Comparison of ENCODE assay signal across 21 cellular contexts in genomic region chr5:1892211-1892610, GRCh38. TPM values are rescaled to one million over a fixed set of nuclear protein-coding genes. Genes with fewer than 3 reads are reported as not detected.
"Had no signal": no experiment of that assay in that cellular context is flagged by ENCODE, and none has a peak within 500 bp of the region (broad histone marks: within the 10 kb centered on the region; RNA-seq: fewer than 3 reads in every experiment).

No MANE protein-coding gene starts in this region.

- H3K9ac ChIP-seq: neural progenitor cell, parathyroid adenoma had no signal

- H2AFZ ChIP-seq: hepatocyte, neural progenitor cell, parathyroid adenoma had no signal

- H3K4me3 ChIP-seq: esophagus muscularis mucosa, hepatocyte, mucosa of descending colon, neural progenitor cell, prostate gland, testis, transverse colon had no signal

- H3K4me2 ChIP-seq: hepatocyte, neural progenitor cell had no signal

- DNase-seq: central memory CD4-positive, alpha-beta T cell; effector memory CD4-positive, alpha-beta T cell; left colon; mucosa of descending colon; naive thymus-derived CD8-positive, alpha-beta T cell; occipital lobe; stimulated activated CD4-positive, alpha-beta T cell treated with anti-CD3 and anti-CD28 coated beads, Interleukin-2, amount 100 ng/mL, for 24 hours; stimulated activated CD4-positive, alpha-beta T cell treated with anti-CD3 and anti-CD28 coated beads, Interleukin-4, amount 100 ng/mL, for 4 hours; stimulated activated naive B cell treated with anti-CD40 and anti-IgM and Interleukin-4, amounts not matched to agents 10 μg/mL and 1 μg/mL and 100 μg/mL, for 72 hours; stimulated activated naive CD8-positive, alpha-beta T cell treated with anti-CD3 and anti-CD28 coated beads, Interleukin-15, amount 100 ng/mL, for 72 hours; testis; transverse colon had no signal

- H3K4me1 ChIP-seq: parathyroid adenoma, prostate gland, testis, transverse colon had no signal

- H3K27me3 ChIP-seq: testis had no signal

- H3K9me3 ChIP-seq: esophagus muscularis mucosa, mucosa of descending colon, prostate gland, testis, transverse colon had no signal

- H3K79me2 ChIP-seq: hepatocyte, parathyroid adenoma had no signal

- ATAC-seq: left colon; mucosa of descending colon; naive thymus-derived CD8-positive, alpha-beta T cell; sciatic nerve; stimulated activated naive B cell treated with anti-CD40 and anti-IgM and Interleukin-4, amounts not matched to agents 10 μg/mL and 1 μg/mL and 100 μg/mL, for 72 hours; stimulated activated naive CD8-positive, alpha-beta T cell treated with anti-CD3 and anti-CD28 coated beads, Interleukin-15, amount 100 ng/mL, for 72 hours had no signal

- H3K36me3 ChIP-seq: esophagus muscularis mucosa, neural progenitor cell, prostate gland, transverse colon had no signal

- H3K27ac ChIP-seq: esophagus muscularis mucosa, hepatocyte, neural progenitor cell, parathyroid adenoma, prostate gland, testis, transverse colon had no signal

RNA-seq across cellular contexts. Expression of gene IRX4, which starts 9.5 kb away (rescaled TPM):
- total RNA-seq: esophagus muscularis mucosa; fibroblast of villous mesenchyme; hepatocyte; left colon; mucosa of descending colon; naive thymus-derived CD8-positive, alpha-beta T cell; occipital lobe; renal cortical epithelial cell; sciatic nerve; transverse colon; ureter had no signal
- polyA plus RNA-seq: hepatocyte; naive thymus-derived CD8-positive, alpha-beta T cell had no signal
